In the genomic region with DNA sequence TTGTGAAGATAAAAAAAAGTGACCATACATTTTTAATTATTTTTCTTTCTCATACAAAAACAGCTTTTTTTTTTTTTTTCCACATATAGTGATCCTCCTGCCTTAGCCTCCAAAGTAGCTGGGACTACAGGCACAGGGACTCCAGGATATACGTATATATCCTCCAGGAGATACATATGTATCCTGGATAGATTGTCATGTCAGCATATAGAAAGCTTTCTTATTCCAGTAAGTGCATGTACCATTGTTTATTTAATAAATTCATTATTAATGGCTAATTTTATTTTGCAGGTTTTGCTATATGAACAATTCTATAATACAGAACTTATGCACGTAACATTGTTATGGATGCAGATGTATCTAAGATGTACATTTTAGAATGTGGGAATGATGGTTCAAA, we compare ENCODE assay signal across 30 cellular contexts.
DNase-seq lines count a peak whose midpoint lies in the region; ATAC-seq, FAIRE-seq and TF ChIP-seq lines count a peak whose summit lies in the region.
"Had no signal": no experiment of that assay in that cellular context is flagged by ENCODE, and none has a peak within 500 bp of the region (broad histone marks: within the 10 kb centered on the region; RNA-seq: fewer than 3 reads in every experiment).

No MANE protein-coding gene starts in this region.

- H3K4me1 ChIP-seq in HepG2 (ENCODE audit: insufficient read depth, low read length) (no peaks in the 10 kb centered on the region), right lobe of liver (no peaks in the 10 kb centered on the region), IMR-90 (ENCODE audit: control insufficient read depth, insufficient read depth, low read length) (no peaks in the 10 kb centered on the region)
- H3K4me1 ChIP-seq: A549, BE2C, BLaER1, Caco-2 had no signal

- H3K56ac ChIP-seq in IMR-90 (ENCODE audit: extremely low read depth, insufficient read depth, low read length) = no peak overlapping the region

- H3K27me3 ChIP-seq in HepG2 (ENCODE audit: control insufficient read depth in 1 of 2, insufficient read depth in 2 of 2, low read length in 2 of 2) (no peaks in the 10 kb centered on the region), right lobe of liver (no peaks in the 10 kb centered on the region), IMR-90 (ENCODE audit: control insufficient read depth, insufficient read depth, low read length) (no peaks in the 10 kb centered on the region)
- H3K27me3 ChIP-seq: BE2C; BLaER1; BLaER1 treated with 17β-estradiol and CSF1 and Interleukin-3, amounts not matched to agents 10 nM and 100 nM had no signal

- TF ChIP-seq CTCF in HepG2 (CRISPR knock-in tag; IDR thresholded peaks at IDR 0.05) (no peak), right lobe of liver (IDR thresholded peaks at IDR 0.05) (no peak), IMR-90 (conservative IDR thresholded peaks at IDR 0.05; ENCODE audit: low read depth, low read length) (no peak)

- H3K23ac ChIP-seq in IMR-90 (ENCODE audit: low read depth, low read length) = no peak overlapping the region

- in situ Hi-C loops in HepG2 (cut with HindIII; ENCODE audit: extremely low pct_ligation_motif_present, low pct_unique_long_range_greater_than_20kb) = no loop called here
- in situ Hi-C loops in IMR-90 (cut with MboI; ENCODE audit: low sequenced_read_pairs) = no loop called here

- no peak overlapping the region for H2AK9ac ChIP-seq in IMR-90 (replicated peaks; ENCODE audit: low read depth, low read length, poor library complexity)

- DNase-seq in HepG2 (ENCODE audit: low spot score) = no peak
- no peak for DNase-seq in right lobe of liver
- no peak for DNase-seq in IMR-90
- DNase-seq: 8988T; ACHN; AML-193; BE2C; C1 segment of cervical spinal cord; Caco-2; Calu3; CD4-positive, alpha-beta memory T cell; CD4-positive, alpha-beta T cell; CD4-positive, CD25-positive, alpha-beta regulatory T cell; CD8-positive, alpha-beta memory T cell; CD8-positive, alpha-beta T cell; COR-L47; DMS 273 treated with DMSO at 0.1 percent for 48 hours; DMS153; DMS53; DMS79; DMS79 treated with DMSO at 0.1 percent for 48 hours; DND-41; EL had no signal

- no peaks in the 10 kb centered on the region for H3K36me3 ChIP-seq in HepG2 (replicated peaks in 1 of 2; ENCODE audit: control insufficient read depth in 1 of 2, insufficient read depth in 2 of 2, low read length in 2 of 2)
- no peaks in the 10 kb centered on the region for H3K36me3 ChIP-seq in right lobe of liver
- H3K36me3 ChIP-seq in IMR-90 (ENCODE audit: control insufficient read depth, insufficient read depth, low read length) = no peaks in the 10 kb centered on the region
- H3K36me3 ChIP-seq: BE2C; BLaER1; BLaER1 treated with 17β-estradiol and CSF1 and Interleukin-3, amounts not matched to agents 10 nM and 100 nM had no signal

- no peak overlapping the region for H2AFZ ChIP-seq in HepG2 (ENCODE audit: low read length)
- H2AFZ ChIP-seq in IMR-90 (replicated peaks; ENCODE audit: low read length, poor library complexity) = no peak overlapping the region

- H2BK20ac ChIP-seq in IMR-90 (ENCODE audit: low read depth, low read length) = no peak overlapping the region

- no peak for ATAC-seq in HepG2
- ATAC-seq in right lobe of liver = no peak
- ATAC-seq in IMR-90 (ENCODE audit: low read depth) = no peak
- no peak for ATAC-seq in GM18870 (IDR thresholded peaks at IDR 0.05; ENCODE audit: unreplicated experiment)
- ATAC-seq: A549; CD8-positive, alpha-beta T cell had no signal

- no peak overlapping the region for H2BK120ac ChIP-seq in IMR-90 (ENCODE audit: low read depth, low read length)

- FAIRE-seq in HepG2 (lab: Jason Lieb, UNC) = no peak
- FAIRE-seq: A204.1, A549 had no signal

- no peak overlapping the region for H2BK5ac ChIP-seq in IMR-90 (ENCODE audit: low read depth, low read length, poor library complexity, severe bottlenecking)

- no peak overlapping the region for H3K14ac ChIP-seq in IMR-90 (replicated peaks; ENCODE audit: low read depth, low read length)

- H4K91ac ChIP-seq in IMR-90 (ENCODE audit: insufficient read depth, low read depth, low read length) = no peak overlapping the region

- H3K27ac ChIP-seq in HepG2 (ENCODE audit: extremely low read length, insufficient read depth, low read length) = no peak overlapping the region
- no peak overlapping the region for H3K27ac ChIP-seq in right lobe of liver
- no peak overlapping the region for H3K27ac ChIP-seq in IMR-90 (ENCODE audit: insufficient read depth, low read length)
- H3K27ac ChIP-seq: 22Rv1; A549; BLaER1; BLaER1 treated with 17β-estradiol and CSF1 and Interleukin-3, amounts not matched to agents 10 nM and 100 nM; C4-2B had no signal

- POLR2A ChIA-PET in HepG2 (lab: Yijun Ruan, JAX) = no interaction called here
- POLR2A ChIA-PET in IMR-90 (lab: Charles Lee; ENCODE audit: unreplicated experiment) = no interaction called here

- H3K4me2 ChIP-seq in HepG2 (ENCODE audit: low read depth, low read length) (no peak overlapping the region), IMR-90 (ENCODE audit: low read depth, low read length) (no peak overlapping the region)
- H3K4me2 ChIP-seq: A549; BLaER1; BLaER1 treated with 17β-estradiol and CSF1 and Interleukin-3, amounts not matched to agents 10 nM and 100 nM had no signal

- no peak overlapping the region for H2BK15ac ChIP-seq in IMR-90 (ENCODE audit: low read depth, low read length)

- 92% methylated on average over 2 of the region's 2 CpGs for WGBS in HepG2 (ENCODE audit: low lambda C conversion rate)
- WGBS in right lobe of liver (ENCODE audit: insufficient coverage, low coverage, low lambda C conversion rate, missing lambda C conversion rate) = 80% methylated on average over 2 of the region's 2 CpGs
- WGBS in IMR-90 (ENCODE audit: extremely low coverage in 2 of 2, insufficient read length in 1 of 2), 2 experiments = no CpG with 5 or more reads among the region's 2 CpGs

- no peaks in the 10 kb centered on the region for H3K79me2 ChIP-seq in HepG2 (ENCODE audit: insufficient read depth, low read length)

- no peak overlapping the region for H4K5ac ChIP-seq in IMR-90 (ENCODE audit: low read depth, low read length)

- H3K9ac ChIP-seq in HepG2 (ENCODE audit: insufficient read depth, low read depth, low read length) (no peak overlapping the region), IMR-90 (ENCODE audit: low read depth, low read length) (no peak overlapping the region)
- H3K9ac ChIP-seq: BLaER1; BLaER1 treated with 17β-estradiol and CSF1 and Interleukin-3, amounts not matched to agents 10 nM and 100 nM had no signal

- no peaks in the 10 kb centered on the region for H3K9me3 ChIP-seq in HepG2 (ENCODE audit: low read length)
- no peaks in the 10 kb centered on the region for H3K9me3 ChIP-seq in right lobe of liver
- no peaks in the 10 kb centered on the region for H3K9me3 ChIP-seq in IMR-90 (ENCODE audit: control insufficient read depth, insufficient read depth, low read length)
- H3K9me3 ChIP-seq: A549; BE2C; BLaER1; BLaER1 treated with 17β-estradiol and CSF1 and Interleukin-3, amounts not matched to agents 10 nM and 100 nM; Caco-2 had no signal

- H3K4ac ChIP-seq in IMR-90 (ENCODE audit: low read depth, low read length) = no peak overlapping the region

- BruUV-seq in HepG2 (replicated peaks; lab: Mats Ljungman, UMichigan) (no TSS peak), IMR-90 (replicated peaks; lab: Mats Ljungman, UMichigan) (no TSS peak)

- TF ChIP-seq RAD21 in HepG2 (CRISPR knock-in tag; IDR thresholded peaks at IDR 0.05) = no peak
- no peak for TF ChIP-seq RAD21 in IMR-90 (IDR thresholded peaks at IDR 0.05; ENCODE audit: low read length)

- CTCF ChIA-PET in HepG2 (lab: Yijun Ruan, JAX; ENCODE audit: low intra/inter-chr PET ratio, low total read pairs) = no interaction called here
- CTCF ChIA-PET in IMR-90 (lab: Yijun Ruan, JAX) = interaction anchor here (0.6 kb wide), 1 partner anchor 175 kb away, joined by 4 read pairs; no protein-coding TSS in a partner anchor

- no peaks in the 10 kb centered on the region for H3K9me1 ChIP-seq in IMR-90 (ENCODE audit: insufficient read depth, low read length)

- H2AK5ac ChIP-seq in IMR-90 (ENCODE audit: low read depth, low read length) = no peak overlapping the region

- H4K8ac ChIP-seq in IMR-90 (ENCODE audit: low read depth in 2 of 2, low read length in 2 of 2) = no peak overlapping the region

- no peaks in the 10 kb centered on the region for H4K20me1 ChIP-seq in HepG2 (ENCODE audit: insufficient read depth, low read length)
- H4K20me1 ChIP-seq in IMR-90 (ENCODE audit: insufficient read depth, low read length) = no peaks in the 10 kb centered on the region
- H4K20me1 ChIP-seq: BLaER1; BLaER1 treated with 17β-estradiol and CSF1 and Interleukin-3, amounts not matched to agents 10 nM and 100 nM had no signal

- intact Hi-C loops in HepG2 (cut with micrococcal nuclease; ENCODE audit: unreplicated experiment) = no loop called here
- intact Hi-C loops in right lobe of liver (cut with DNase I) = no loop called here
- intact Hi-C loops in IMR-90 (cut with micrococcal nuclease) = no loop called here

- no peak overlapping the region for H3K18ac ChIP-seq in IMR-90 (ENCODE audit: low read depth, low read length)

- H3K4me3 ChIP-seq in HepG2 (replicated peaks in 1 of 3; ENCODE audit: insufficient read depth in 1 of 3, low read depth in 2 of 3, low read length in 3 of 3) (no peak overlapping the region), right lobe of liver (no peak overlapping the region), IMR-90 (ENCODE audit: insufficient read depth, low read depth, low read length) (no peak overlapping the region)
- H3K4me3 ChIP-seq: A549; BLaER1; BLaER1 treated with 17β-estradiol and CSF1 and Interleukin-3, amounts not matched to agents 10 nM and 100 nM had no signal

- H3K79me1 ChIP-seq in IMR-90 (ENCODE audit: low read depth in 1 of 2, low read length in 2 of 2) = no peaks in the 10 kb centered on the region

- dilution Hi-C loops in IMR-90 (cut with HindIII; ENCODE audit: low sequenced_read_pairs, unreplicated experiment) = no loop called here

- TF ChIP-seq POLR2A in HepG2 (IDR thresholded peaks at IDR 0.05; ENCODE audit: insufficient read depth in 1 of 2, low read depth in 2 of 2, low read length in 2 of 2) (no peak), right lobe of liver (IDR thresholded peaks at IDR 0.05) (no peak), IMR-90 (IDR thresholded peaks at IDR 0.05; ENCODE audit: low read depth, low read length) (no peak)

- TF ChIP-seq EP300 in HepG2 (IDR thresholded peaks at IDR 0.05; ENCODE audit: low read depth in 2 of 2, low read length in 2 of 2) (no peak), HepG2 (CRISPR knock-in tag; IDR thresholded peaks at IDR 0.05; ENCODE audit: borderline replicate concordance) (no peak)

TF ChIP-seq in HepG2, 621 proteins besides CTCF, POLR2A, EP300 and RAD21 (continues in another document):
- peak; percentile 52; the same call in 1 of the 2 replicates for TF ChIP-seq MAFF (IDR thresholded peaks at IDR 0.05; ENCODE audit: low read depth, low read length)

TF ChIP-seq in IMR-90, 13 proteins besides CTCF, POLR2A, EP300 and RAD21:
- TF ChIP-seq FOS (IDR thresholded peaks at IDR 0.05; ENCODE audit: low read depth, low read length) (no peak), MAFK (IDR thresholded peaks at IDR 0.05; ENCODE audit: low read depth, low read length) (peak; percentile 54)
